Comparison of ENCODE assay signal across 9 cellular contexts in genomic region chr7:141220263-141220662, GRCh38.
DNase-seq lines count a peak whose midpoint lies in the region; ATAC-seq and TF ChIP-seq lines count a peak whose summit lies in the region.
"Had no signal": no experiment of that assay in that cellular context is flagged by ENCODE, and none has a peak within 500 bp of the region (broad histone marks: within the 10 kb centered on the region; RNA-seq: fewer than 3 reads in every experiment).

No MANE protein-coding gene starts in this region.

- H4K8ac ChIP-seq in neuronal stem cell (ENCODE audit: low read depth, low read length) = no peak overlapping the region

- no CpG with 5 or more reads among the region's 4 CpGs for WGBS in neuronal stem cell (ENCODE audit: extremely low coverage in 2 of 2, insufficient read length in 2 of 2, insufficient replicate concordance in 1 of 2), 2 donors

- H3K23ac ChIP-seq in neuronal stem cell (ENCODE audit: low read depth, low read length, poor library complexity) = no peak overlapping the region

- intact Hi-C loops in activated T-helper 1 cell treated with anti-CD3 and anti-CD28 coated beads, Interleukin-12 subunit alpha, Interleukin-12 subunit beta, Interleukin-2, Interleukin-4 antibody, amounts not matched to agents 30 ng/mL and 10 ng/mL and 1 ng/mL, durations not matched to agents 14 hours and 24 hours and 36 hours (cut with micrococcal nuclease) = no loop called here

- DNase-seq in H7 = peak; percentile 75
- DNase-seq in NCI-H2227 treated with DMSO at 0.1 percent for 48 hours (lab: John Stamatoyannopoulos, UW) = peak; percentile 93
- DNase-seq in endothelial cell (ENCODE audit: low spot score) = no peak
- no peak for DNase-seq in GF-D8 (lab: John Stamatoyannopoulos, UW)
- DNase-seq in neuronal stem cell (ENCODE audit: low spot score) = no peak
- DNase-seq in activated T-helper 1 cell treated with anti-CD3 and anti-CD28 coated beads, Interleukin-12 subunit alpha, Interleukin-12 subunit beta, Interleukin-2, Interleukin-4 antibody, amounts not matched to agents 30 ng/mL and 10 ng/mL and 1 ng/mL, durations not matched to agents 14 hours and 24 hours and 36 hours (ENCODE audit: low spot score) = no peak

- H3K14ac ChIP-seq in neuronal stem cell (ENCODE audit: low read length) = no peak overlapping the region

- H3K9me3 Mint-ChIP-seq in endothelial cell (ENCODE audit: unreplicated experiment) = no peaks in the 10 kb centered on the region
- no peaks in the 10 kb centered on the region for H3K9me3 Mint-ChIP-seq in activated T-helper 1 cell treated with anti-CD3 and anti-CD28 coated beads, Interleukin-12 subunit alpha, Interleukin-12 subunit beta, Interleukin-2, Interleukin-4 antibody, amounts not matched to agents 30 ng/mL and 10 ng/mL and 1 ng/mL, durations not matched to agents 14 hours and 24 hours and 36 hours

- H3K36me3 ChIP-seq in H7 (replicated peaks; ENCODE audit: control insufficient read depth, insufficient read depth, low read length) (no peaks in the 10 kb centered on the region), neuronal stem cell (replicated peaks in 1 of 2; ENCODE audit: control insufficient read depth in 2 of 2, insufficient read depth in 2 of 2, low read length in 2 of 2) (no peaks in the 10 kb centered on the region)
- H3K36me3 ChIP-seq: neutrophil had no signal

- H3K79me1 ChIP-seq in neuronal stem cell (ENCODE audit: low read depth, low read length) = no peaks in the 10 kb centered on the region

- H2BK5ac ChIP-seq in neuronal stem cell (ENCODE audit: low read length) = no peak overlapping the region

- H2BK12ac ChIP-seq in neuronal stem cell (ENCODE audit: low read length) = no peak overlapping the region

- no peak overlapping the region for H2BK15ac ChIP-seq in neuronal stem cell (ENCODE audit: low read length)

- no peak overlapping the region for H3K4me2 ChIP-seq in neuronal stem cell (ENCODE audit: insufficient read depth, low read length, poor library complexity, severe bottlenecking)

- no peaks in the 10 kb centered on the region for H3K4me1 ChIP-seq in neuronal stem cell (ENCODE audit: control insufficient read depth in 2 of 2, insufficient read depth in 1 of 2, low read depth in 1 of 2, low read length in 2 of 2)

- H3K27me3 ChIP-seq in H7 (ENCODE audit: control insufficient read depth, insufficient read depth, low read length) (no peaks in the 10 kb centered on the region), neuronal stem cell (ENCODE audit: control insufficient read depth in 3 of 3, insufficient read depth in 3 of 3, low read depth in 1 of 3, low read length in 3 of 3) (no peaks in the 10 kb centered on the region)
- H3K27me3 ChIP-seq: neutrophil had no signal

- H3K4me1 Mint-ChIP-seq in endothelial cell (ENCODE audit: unreplicated experiment) = no peaks in the 10 kb centered on the region
- no peaks in the 10 kb centered on the region for H3K4me1 Mint-ChIP-seq in activated T-helper 1 cell treated with anti-CD3 and anti-CD28 coated beads, Interleukin-12 subunit alpha, Interleukin-12 subunit beta, Interleukin-2, Interleukin-4 antibody, amounts not matched to agents 30 ng/mL and 10 ng/mL and 1 ng/mL, durations not matched to agents 14 hours and 24 hours and 36 hours (ENCODE audit: low read depth)

- H3K4me3 ChIP-seq in H7 (ENCODE audit: insufficient read depth, low read depth, low read length) (no peak overlapping the region), neuronal stem cell (ENCODE audit: low read length in 2 of 2) (no peak overlapping the region)

- H3K27me3 Mint-ChIP-seq in endothelial cell (ENCODE audit: unreplicated experiment) = peaks cover 5% of the 10 kb centered on the region
- peaks cover 2% of the 10 kb centered on the region for H3K27me3 Mint-ChIP-seq in activated T-helper 1 cell treated with anti-CD3 and anti-CD28 coated beads, Interleukin-12 subunit alpha, Interleukin-12 subunit beta, Interleukin-2, Interleukin-4 antibody, amounts not matched to agents 30 ng/mL and 10 ng/mL and 1 ng/mL, durations not matched to agents 14 hours and 24 hours and 36 hours (ENCODE audit: insufficient read depth)

- H3K36me3 Mint-ChIP-seq in endothelial cell (ENCODE audit: low read depth, unreplicated experiment) = no peaks in the 10 kb centered on the region
- H3K36me3 Mint-ChIP-seq in activated T-helper 1 cell treated with anti-CD3 and anti-CD28 coated beads, Interleukin-12 subunit alpha, Interleukin-12 subunit beta, Interleukin-2, Interleukin-4 antibody, amounts not matched to agents 30 ng/mL and 10 ng/mL and 1 ng/mL, durations not matched to agents 14 hours and 24 hours and 36 hours (ENCODE audit: low read depth) = no peaks in the 10 kb centered on the region

- H3K9ac ChIP-seq in neuronal stem cell (ENCODE audit: low read depth, low read length, poor library complexity) = no peak overlapping the region

- no peak overlapping the region for H3K4me3 Mint-ChIP-seq in endothelial cell (ENCODE audit: unreplicated experiment)
- no peak overlapping the region for H3K4me3 Mint-ChIP-seq in activated T-helper 1 cell treated with anti-CD3 and anti-CD28 coated beads, Interleukin-12 subunit alpha, Interleukin-12 subunit beta, Interleukin-2, Interleukin-4 antibody, amounts not matched to agents 30 ng/mL and 10 ng/mL and 1 ng/mL, durations not matched to agents 14 hours and 24 hours and 36 hours

- H2BK120ac ChIP-seq in neuronal stem cell (ENCODE audit: low read depth, low read length) = no peak overlapping the region

- no peak overlapping the region for H3K4ac ChIP-seq in neuronal stem cell (ENCODE audit: low read length)

- ATAC-seq in GM18861 (IDR thresholded peaks at IDR 0.05; ENCODE audit: unreplicated experiment) = no peak

- peak; percentile 55 for TF ChIP-seq CTCF in C4-2B (conservative IDR thresholded peaks at IDR 0.05)
- TF ChIP-seq CTCF in endothelial cell (IDR thresholded peaks at IDR 0.05; ENCODE audit: unreplicated experiment) = peak; percentile 41

- H3K27ac Mint-ChIP-seq in endothelial cell (ENCODE audit: unreplicated experiment) = no peak overlapping the region
- H3K27ac Mint-ChIP-seq in activated T-helper 1 cell treated with anti-CD3 and anti-CD28 coated beads, Interleukin-12 subunit alpha, Interleukin-12 subunit beta, Interleukin-2, Interleukin-4 antibody, amounts not matched to agents 30 ng/mL and 10 ng/mL and 1 ng/mL, durations not matched to agents 14 hours and 24 hours and 36 hours = no peak overlapping the region

- no peak overlapping the region for H3K18ac ChIP-seq in neuronal stem cell (ENCODE audit: low read length)

- no peaks in the 10 kb centered on the region for H3K9me3 ChIP-seq in neuronal stem cell (replicated peaks in 1 of 2; ENCODE audit: control insufficient read depth in 2 of 2, insufficient read depth in 1 of 2, low read depth in 1 of 2, low read length in 2 of 2)
- H3K9me3 ChIP-seq: neutrophil had no signal

- H3K27ac ChIP-seq in C4-2B (no peak overlapping the region), neuronal stem cell (replicated peaks; ENCODE audit: low read length) (no peak overlapping the region)
- H3K27ac ChIP-seq: neutrophil had no signal

- H2AFZ ChIP-seq in neuronal stem cell (ENCODE audit: low read length) = no peak overlapping the region

- H4K91ac ChIP-seq in neuronal stem cell (ENCODE audit: low read depth, low read length, poor library complexity) = no peak overlapping the region

- H2AK5ac ChIP-seq in neuronal stem cell (ENCODE audit: low read depth, low read length) = no peak overlapping the region

Comparison
In these comparisons a context has a peak if more than half of its experiments do, and no peak if none do; other contexts are left out.
1. DNase-seq: peak in H7 (single experiment) and NCI-H2227 treated with DMSO at 0.1 percent for 48 hours (single experiment); none in endothelial cell (single experiment), GF-D8 (single experiment), neuronal stem cell (single experiment) and activated T-helper 1 cell treated with anti-CD3 and anti-CD28 coated beads, Interleukin-12 subunit alpha, Interleukin-12 subunit beta, Interleukin-2, Interleukin-4 antibody, amounts not matched to agents 30 ng/mL and 10 ng/mL and 1 ng/mL, durations not matched to agents 14 hours and 24 hours and 36 hours (single experiment).